In the genomic region with DNA sequence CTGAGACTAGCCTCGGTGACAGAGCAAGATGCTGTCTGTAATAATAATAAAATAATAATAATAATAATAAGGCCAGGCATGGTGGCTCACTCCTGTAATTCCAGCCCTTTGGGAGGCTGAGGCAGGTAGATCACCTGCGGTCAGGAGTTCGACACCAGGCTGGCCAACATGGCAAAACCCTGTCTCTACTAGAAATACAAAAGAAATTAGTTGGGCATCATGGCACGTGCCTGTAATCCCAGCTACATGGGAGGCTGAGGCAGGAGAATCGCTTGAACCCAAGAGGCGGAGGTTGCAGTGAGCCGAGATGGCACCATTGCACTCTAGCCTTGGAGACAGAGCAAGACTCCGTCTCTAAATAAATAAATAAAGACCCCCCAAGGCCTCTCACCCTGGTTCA, we compare ENCODE assay signal across 5 cellular contexts. TPM values are rescaled to one million over a fixed set of nuclear protein-coding genes. Genes with fewer than 3 reads are reported as not detected.
DNase-seq lines count a peak whose midpoint lies in the region; ATAC-seq and TF ChIP-seq lines count a peak whose summit lies in the region.
"Not testable (repeated sequence)": the region's sequence is repeated elsewhere in the genome, so short reads cannot be mapped to it uniquely, and the experiment has no call there.

No MANE protein-coding gene starts in this region.

- not testable (repeated sequence) for H3K9me3 ChIP-seq in ascending aorta; left ventricle myocardium inferior (replicated peaks)

- not testable (repeated sequence) for ATAC-seq in sciatic nerve

- DNase-seq in ascending aorta (ENCODE audit: low spot score in 2 of 2), result peak in 1 of 2 donors; percentile 50
- peak; percentile 22 for DNase-seq in coronary artery (ENCODE audit: low spot score)
- not testable (repeated sequence) for DNase-seq in left ventricle myocardium inferior
- DNase-seq in islet precursor cell, result peak; percentile 16
- peak; percentile 41 for DNase-seq in sciatic nerve (ENCODE audit: low spot score)

- H3K27ac ChIP-seq in ascending aorta (peak overlapping the region; percentile 93 to 98), left ventricle myocardium inferior (replicated peaks) (peak overlapping the region; percentile 19)
- H3K27ac ChIP-seq in coronary artery, result not testable (repeated sequence)

- intact Hi-C loops in ascending aorta (cut with DNase I), result loop anchor here (10.0 kb wide), 1 partner anchor 945 kb away; no protein-coding TSS in a partner anchor
- intact Hi-C loops in left ventricle myocardium inferior (cut with micrococcal nuclease); sciatic nerve (cut with DNase I): not testable (repeated sequence)

- H3K27me3 ChIP-seq in ascending aorta; left ventricle myocardium inferior (ENCODE audit: low read depth): not testable (repeated sequence)

- not testable (repeated sequence) for H3K4me1 ChIP-seq in ascending aorta
- peaks cover 25% of the 10 kb centered on the region for H3K4me1 ChIP-seq in left ventricle myocardium inferior

- H3K36me3 ChIP-seq in ascending aorta, left ventricle myocardium inferior: not testable (repeated sequence)

- TF ChIP-seq CTCF in ascending aorta (IDR thresholded peaks at IDR 0.05); coronary artery (IDR thresholded peaks at IDR 0.05); left ventricle myocardium inferior (IDR thresholded peaks at IDR 0.05; ENCODE audit: borderline replicate concordance): not testable (repeated sequence)

- H3K4me3 ChIP-seq in ascending aorta, coronary artery, left ventricle myocardium inferior: not testable (repeated sequence)

RNA-seq across cellular contexts. Expression of a gene that starts 2.9 kb away (rescaled TPM):
- 935 TPM for total RNA-seq in ascending aorta
- 477 TPM for total RNA-seq in left ventricle myocardium inferior
- 3,484 TPM for total RNA-seq in sciatic nerve
